Comparison of ENCODE assay signal across 9 cellular contexts in the genomic region with DNA sequence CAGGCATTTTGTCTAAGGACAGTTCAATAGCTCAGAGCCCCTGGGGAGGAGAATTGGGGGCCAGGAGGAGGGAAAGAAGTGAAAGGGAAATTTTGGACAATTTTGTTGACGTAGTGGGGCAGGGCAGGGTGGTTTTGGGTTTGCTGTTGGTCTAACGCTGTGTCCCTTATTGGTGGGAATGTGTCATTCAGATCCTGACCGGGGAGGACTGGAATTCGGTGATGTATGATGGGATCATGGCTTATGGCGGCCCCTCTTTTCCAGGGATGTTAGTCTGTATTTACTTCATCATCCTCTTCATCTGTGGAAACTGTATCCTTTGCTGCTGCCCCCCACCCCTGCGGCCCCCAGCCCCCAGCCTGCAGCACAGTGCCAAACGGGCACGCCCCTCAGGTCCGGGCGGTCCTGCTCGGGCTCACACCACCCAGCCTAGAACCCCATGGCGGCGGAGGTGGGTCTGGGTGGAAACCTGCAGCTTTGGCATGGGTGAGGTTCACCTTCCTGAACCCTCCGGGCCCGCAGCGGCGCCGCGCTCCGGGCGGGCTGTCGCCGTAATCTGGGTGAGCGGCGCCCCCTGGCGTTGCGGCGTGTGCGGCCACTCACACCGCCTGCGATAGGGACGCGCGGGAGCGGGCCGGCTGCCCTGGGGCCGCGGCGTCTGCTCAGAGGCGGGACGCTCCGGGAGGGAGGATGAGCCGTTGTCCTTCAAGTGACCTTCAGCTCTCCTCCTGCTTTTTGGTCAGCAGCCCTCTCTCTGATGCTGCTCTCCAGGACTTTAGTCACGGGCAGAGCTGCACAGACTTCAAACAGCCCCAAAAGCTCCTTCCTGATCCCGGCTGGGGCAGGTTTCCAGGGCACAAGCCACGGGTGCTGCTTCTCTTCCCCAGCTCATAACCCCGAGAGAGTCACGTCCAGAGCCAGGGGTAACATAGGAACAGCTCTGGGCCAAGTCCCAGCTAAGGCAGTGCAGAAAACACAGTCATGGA.
DNase-seq lines count a peak whose midpoint lies in the region; ATAC-seq and TF ChIP-seq lines count a peak whose summit lies in the region.
"Had no signal": no experiment of that assay in that cellular context is flagged by ENCODE, and none has a peak within 500 bp of the region (broad histone marks: within the 10 kb centered on the region; RNA-seq: fewer than 3 reads in every experiment).

No MANE protein-coding gene starts in this region.

- H3K27ac ChIP-seq in coronary artery: peak overlapping the region; percentile 15 to 51
- no peak overlapping the region for H3K27ac ChIP-seq in liver (ENCODE audit: low read depth in 1 of 2, low read length in 2 of 2)

- H3K4me1 Mint-ChIP-seq in activated CD4-positive, alpha-beta T cell treated with anti-CD3 and anti-CD28 coated beads for 36 hours: no peaks in the 10 kb centered on the region

- intact Hi-C loops in activated CD4-positive, alpha-beta T cell treated with anti-CD3 and anti-CD28 coated beads for 36 hours (cut with DNase I, micrococcal nuclease): loop anchor here (1.0 to 5.0 kb wide), 6 partner anchors 196 to 787 kb away; no protein-coding TSS in a partner anchor

- ATAC-seq in activated CD4-positive, alpha-beta T cell treated with anti-CD3 and anti-CD28 coated beads for 36 hours: peak; percentile 95
- no peak for ATAC-seq in GM19395 (IDR thresholded peaks at IDR 0.05; ENCODE audit: unreplicated experiment)

- POLR2A ChIA-PET in activated CD4-positive, alpha-beta T cell treated with anti-CD3 and anti-CD28 coated beads for 36 hours (lab: Charles Lee): no interaction called here

- H3K9me3 ChIP-seq in liver (ENCODE audit: control insufficient read depth in 4 of 4, low read length in 3 of 4): no peaks in the 10 kb centered on the region

- peak overlapping the region; percentile 41 for H3K4me3 ChIP-seq in coronary artery
- H3K4me3 ChIP-seq in liver (ENCODE audit: low read depth in 1 of 3, low read length in 3 of 3): peak overlapping the region in 1 of 3 donors; percentile 11

- TF ChIP-seq RAD21 in liver (IDR thresholded peaks at IDR 0.05): peak; percentile 68 to 82

- H3K9me3 Mint-ChIP-seq in activated CD4-positive, alpha-beta T cell treated with anti-CD3 and anti-CD28 coated beads for 36 hours (ENCODE audit: low read depth): no peaks in the 10 kb centered on the region
- H3K9me3 Mint-ChIP-seq: dendritic cell treated with granulocyte-macrophage colony-stimulating factor and Interleukin-4, amounts not matched to agents 40 ng/mL and 50 ng/mL, for 4 days had no signal

- no peaks in the 10 kb centered on the region for H3K36me3 ChIP-seq in liver (ENCODE audit: control insufficient read depth in 4 of 4, insufficient read depth in 3 of 4, low read depth in 1 of 4, low read length in 3 of 4)

- H3K4me1 ChIP-seq in liver (ENCODE audit: control insufficient read depth in 4 of 4, insufficient read depth in 4 of 4, low read length in 3 of 4): peaks cover 0 to 3% (median 1%) of the 10 kb centered on the region in 4 donors

- peaks cover 41% of the 10 kb centered on the region for H3K27me3 Mint-ChIP-seq in activated CD4-positive, alpha-beta T cell treated with anti-CD3 and anti-CD28 coated beads for 36 hours

- H3K9ac ChIP-seq in liver (ENCODE audit: low read depth in 1 of 2, low read length in 2 of 2): no peak overlapping the region

- peak; percentile 79 for DNase-seq in DMS 273 (lab: John Stamatoyannopoulos, UW; ENCODE audit: unreplicated experiment)
- DNase-seq in DMS 273 treated with DMSO at 0.1 percent for 48 hours (lab: John Stamatoyannopoulos, UW): no peak
- DNase-seq in NCI-H1092 (lab: John Stamatoyannopoulos, UW): peak; percentile 60
- DNase-seq in activated CD4-positive, alpha-beta T cell treated with anti-CD3 and anti-CD28 coated beads for 36 hours: peak; percentile 83
- DNase-seq in coronary artery (ENCODE audit: low spot score): no peak
- DNase-seq in stimulated activated CD8-positive, alpha-beta memory T cell treated with anti-CD3 and anti-CD28 coated beads, Interleukin-12 subunit alpha, Interleukin-12 subunit beta, amount 100 ng/mL, for 4 hours (ENCODE audit: low read depth): peak; percentile 6

- CTCF ChIA-PET in activated CD4-positive, alpha-beta T cell treated with anti-CD3 and anti-CD28 coated beads for 36 hours (lab: Charles Lee): interaction anchor here (0.5 to 2.2 kb wide), 20 partner anchors 8 to 787 kb away, joined by 3 to 5 read pairs (median 3); no protein-coding TSS in a partner anchor

- H3K4me3 Mint-ChIP-seq in activated CD4-positive, alpha-beta T cell treated with anti-CD3 and anti-CD28 coated beads for 36 hours: no peak overlapping the region
- H3K4me3 Mint-ChIP-seq: dendritic cell treated with granulocyte-macrophage colony-stimulating factor and Interleukin-4, amounts not matched to agents 40 ng/mL and 50 ng/mL, for 4 days had no signal

- TF ChIP-seq CTCF in coronary artery (IDR thresholded peaks at IDR 0.05) (peak; percentile 89), liver (IDR thresholded peaks at IDR 0.05; ENCODE audit: low read depth, low read length, missing input control) (peak; percentile 77)

- no peaks in the 10 kb centered on the region for H3K36me3 Mint-ChIP-seq in activated CD4-positive, alpha-beta T cell treated with anti-CD3 and anti-CD28 coated beads for 36 hours (ENCODE audit: low read depth)

- WGBS in liver: 16% methylated on average over 48 of the region's 48 CpGs

- H3K27ac Mint-ChIP-seq in activated CD4-positive, alpha-beta T cell treated with anti-CD3 and anti-CD28 coated beads for 36 hours: no peak overlapping the region
- H3K27ac Mint-ChIP-seq: dendritic cell treated with granulocyte-macrophage colony-stimulating factor and Interleukin-4, amounts not matched to agents 40 ng/mL and 50 ng/mL, for 4 days had no signal

- H3K27me3 ChIP-seq in liver (ENCODE audit: control insufficient read depth in 4 of 4, insufficient read depth in 4 of 4, low read length in 3 of 4): no peaks in the 10 kb centered on the region

TF ChIP-seq in liver, 16 proteins besides CTCF, POLR2A, EP300 and RAD21:
- TF ChIP-seq ATF3 (IDR thresholded peaks at IDR 0.05): no peak
- no peak for TF ChIP-seq NR2F2 (IDR thresholded peaks at IDR 0.05)
- no peak for TF ChIP-seq HNF4A (conservative IDR thresholded peaks at IDR 0.05)
- no peak for TF ChIP-seq GABPA (IDR thresholded peaks at IDR 0.05 in 1 of 2, conservative IDR thresholded peaks at IDR 0.05 in 1 of 2)

Comparison
In these comparisons a context has a peak if more than half of its experiments do, and no peak if none do; other contexts are left out.
1. DNase-seq: peak in DMS 273 (single experiment), NCI-H1092 (single experiment), activated CD4-positive, alpha-beta T cell treated with anti-CD3 and anti-CD28 coated beads for 36 hours (single experiment) and stimulated activated CD8-positive, alpha-beta memory T cell treated with anti-CD3 and anti-CD28 coated beads, Interleukin-12 subunit alpha, Interleukin-12 subunit beta, amount 100 ng/mL, for 4 hours (single experiment); none in DMS 273 treated with DMSO at 0.1 percent for 48 hours (single experiment) and coronary artery (single experiment).
2. H3K27ac ChIP-seq: peak in coronary artery (2 of 2); none in liver (0 of 2).